In the genomic region with DNA sequence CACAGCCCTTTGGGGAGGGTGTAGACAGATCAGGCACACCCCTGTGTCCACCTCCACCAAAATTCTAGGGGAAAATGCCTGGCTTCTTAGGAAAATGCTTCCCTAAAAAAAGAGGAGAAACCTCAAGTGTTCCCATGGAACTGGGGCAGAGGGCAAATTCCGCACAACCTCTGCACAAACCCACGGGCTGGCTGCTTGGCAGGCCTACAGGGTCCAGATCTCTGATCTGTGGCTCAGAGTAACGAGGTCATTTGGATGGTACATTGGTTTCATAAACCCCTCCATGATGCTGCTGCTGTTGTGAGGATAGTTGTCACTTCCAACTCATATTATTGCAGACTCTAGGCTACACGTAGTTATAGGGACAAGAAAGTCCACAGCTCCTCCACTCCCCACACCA, we compare ENCODE assay signal across 2 cellular contexts.
TF ChIP-seq lines count a peak whose summit lies in the region.

No MANE protein-coding gene starts in this region.

TF ChIP-seq in GM23338, 12 proteins besides CTCF, POLR2A, EP300 and RAD21 (continues in another document):
- TF ChIP-seq, protein P1, sequence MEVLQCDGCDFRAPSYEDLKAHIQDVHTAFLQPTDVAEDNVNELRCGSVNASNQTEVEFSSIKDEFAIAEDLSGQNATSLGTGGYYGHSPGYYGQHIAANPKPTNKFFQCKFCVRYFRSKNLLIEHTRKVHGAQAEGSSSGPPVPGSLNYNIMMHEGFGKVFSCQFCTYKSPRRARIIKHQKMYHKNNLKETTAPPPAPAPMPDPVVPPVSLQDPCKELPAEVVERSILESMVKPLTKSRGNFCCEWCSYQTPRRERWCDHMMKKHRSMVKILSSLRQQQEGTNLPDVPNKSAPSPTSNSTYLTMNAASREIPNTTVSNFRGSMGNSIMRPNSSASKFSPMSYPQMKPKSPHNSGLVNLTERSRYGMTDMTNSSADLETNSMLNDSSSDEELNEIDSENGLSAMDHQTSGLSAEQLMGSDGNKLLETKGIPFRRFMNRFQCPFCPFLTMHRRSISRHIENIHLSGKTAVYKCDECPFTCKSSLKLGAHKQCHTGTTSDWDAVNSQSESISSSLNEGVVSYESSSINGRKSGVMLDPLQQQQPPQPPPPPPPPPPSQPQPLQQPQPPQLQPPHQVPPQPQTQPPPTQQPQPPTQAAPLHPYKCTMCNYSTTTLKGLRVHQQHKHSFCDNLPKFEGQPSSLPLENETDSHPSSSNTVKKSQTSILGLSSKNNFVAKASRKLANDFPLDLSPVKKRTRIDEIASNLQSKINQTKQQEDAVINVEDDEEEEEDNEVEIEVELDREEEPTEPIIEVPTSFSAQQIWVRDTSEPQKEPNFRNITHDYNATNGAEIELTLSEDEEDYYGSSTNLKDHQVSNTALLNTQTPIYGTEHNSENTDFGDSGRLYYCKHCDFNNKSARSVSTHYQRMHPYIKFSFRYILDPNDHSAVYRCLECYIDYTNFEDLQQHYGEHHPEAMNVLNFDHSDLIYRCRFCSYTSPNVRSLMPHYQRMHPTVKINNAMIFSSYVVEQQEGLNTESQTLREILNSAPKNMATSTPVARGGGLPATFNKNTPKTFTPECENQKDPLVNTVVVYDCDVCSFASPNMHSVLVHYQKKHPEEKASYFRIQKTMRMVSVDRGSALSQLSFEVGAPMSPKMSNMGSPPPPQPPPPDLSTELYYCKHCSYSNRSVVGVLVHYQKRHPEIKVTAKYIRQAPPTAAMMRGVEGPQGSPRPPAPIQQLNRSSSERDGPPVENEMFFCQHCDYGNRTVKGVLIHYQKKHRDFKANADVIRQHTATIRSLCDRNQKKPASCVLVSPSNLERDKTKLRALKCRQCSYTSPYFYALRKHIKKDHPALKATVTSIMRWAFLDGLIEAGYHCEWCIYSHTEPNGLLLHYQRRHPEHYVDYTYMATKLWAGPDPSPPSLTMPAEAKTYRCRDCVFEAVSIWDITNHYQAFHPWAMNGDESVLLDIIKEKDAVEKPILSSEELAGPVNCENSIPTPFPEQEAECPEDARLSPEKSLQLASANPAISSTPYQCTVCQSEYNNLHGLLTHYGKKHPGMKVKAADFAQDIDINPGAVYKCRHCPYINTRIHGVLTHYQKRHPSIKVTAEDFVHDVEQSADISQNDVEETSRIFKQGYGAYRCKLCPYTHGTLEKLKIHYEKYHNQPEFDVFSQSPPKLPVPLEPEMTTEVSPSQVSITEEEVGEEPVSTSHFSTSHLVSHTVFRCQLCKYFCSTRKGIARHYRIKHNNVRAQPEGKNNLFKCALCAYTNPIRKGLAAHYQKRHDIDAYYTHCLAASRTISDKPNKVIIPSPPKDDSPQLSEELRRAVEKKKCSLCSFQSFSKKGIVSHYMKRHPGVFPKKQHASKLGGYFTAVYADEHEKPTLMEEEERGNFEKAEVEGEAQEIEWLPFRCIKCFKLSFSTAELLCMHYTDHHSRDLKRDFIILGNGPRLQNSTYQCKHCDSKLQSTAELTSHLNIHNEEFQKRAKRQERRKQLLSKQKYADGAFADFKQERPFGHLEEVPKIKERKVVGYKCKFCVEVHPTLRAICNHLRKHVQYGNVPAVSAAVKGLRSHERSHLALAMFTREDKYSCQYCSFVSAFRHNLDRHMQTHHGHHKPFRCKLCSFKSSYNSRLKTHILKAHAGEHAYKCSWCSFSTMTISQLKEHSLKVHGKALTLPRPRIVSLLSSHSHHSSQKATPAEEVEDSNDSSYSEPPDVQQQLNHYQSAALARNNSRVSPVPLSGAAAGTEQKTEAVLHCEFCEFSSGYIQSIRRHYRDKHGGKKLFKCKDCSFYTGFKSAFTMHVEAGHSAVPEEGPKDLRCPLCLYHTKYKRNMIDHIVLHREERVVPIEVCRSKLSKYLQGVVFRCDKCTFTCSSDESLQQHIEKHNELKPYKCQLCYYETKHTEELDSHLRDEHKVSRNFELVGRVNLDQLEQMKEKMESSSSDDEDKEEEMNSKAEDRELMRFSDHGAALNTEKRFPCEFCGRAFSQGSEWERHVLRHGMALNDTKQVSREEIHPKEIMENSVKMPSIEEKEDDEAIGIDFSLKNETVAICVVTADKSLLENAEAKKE (CRISPR knock-in tag; IDR thresholded peaks at IDR 0.05): no peak
- TF ChIP-seq NANOG (IDR thresholded peaks at IDR 0.05; ENCODE audit: borderline replicate concordance): no peak
- no peak for TF ChIP-seq ZNF114 (CRISPR knock-in tag; IDR thresholded peaks at IDR 0.05)
- no peak for TF ChIP-seq ZNF331 (CRISPR knock-in tag; IDR thresholded peaks at IDR 0.05; ENCODE audit: low read depth)
- TF ChIP-seq, protein P2, sequence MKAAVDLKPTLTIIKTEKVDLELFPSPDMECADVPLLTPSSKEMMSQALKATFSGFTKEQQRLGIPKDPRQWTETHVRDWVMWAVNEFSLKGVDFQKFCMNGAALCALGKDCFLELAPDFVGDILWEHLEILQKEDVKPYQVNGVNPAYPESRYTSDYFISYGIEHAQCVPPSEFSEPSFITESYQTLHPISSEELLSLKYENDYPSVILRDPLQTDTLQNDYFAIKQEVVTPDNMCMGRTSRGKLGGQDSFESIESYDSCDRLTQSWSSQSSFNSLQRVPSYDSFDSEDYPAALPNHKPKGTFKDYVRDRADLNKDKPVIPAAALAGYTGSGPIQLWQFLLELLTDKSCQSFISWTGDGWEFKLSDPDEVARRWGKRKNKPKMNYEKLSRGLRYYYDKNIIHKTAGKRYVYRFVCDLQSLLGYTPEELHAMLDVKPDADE (IDR thresholded peaks at IDR 0.05): no peak
- TF ChIP-seq, protein P3, sequence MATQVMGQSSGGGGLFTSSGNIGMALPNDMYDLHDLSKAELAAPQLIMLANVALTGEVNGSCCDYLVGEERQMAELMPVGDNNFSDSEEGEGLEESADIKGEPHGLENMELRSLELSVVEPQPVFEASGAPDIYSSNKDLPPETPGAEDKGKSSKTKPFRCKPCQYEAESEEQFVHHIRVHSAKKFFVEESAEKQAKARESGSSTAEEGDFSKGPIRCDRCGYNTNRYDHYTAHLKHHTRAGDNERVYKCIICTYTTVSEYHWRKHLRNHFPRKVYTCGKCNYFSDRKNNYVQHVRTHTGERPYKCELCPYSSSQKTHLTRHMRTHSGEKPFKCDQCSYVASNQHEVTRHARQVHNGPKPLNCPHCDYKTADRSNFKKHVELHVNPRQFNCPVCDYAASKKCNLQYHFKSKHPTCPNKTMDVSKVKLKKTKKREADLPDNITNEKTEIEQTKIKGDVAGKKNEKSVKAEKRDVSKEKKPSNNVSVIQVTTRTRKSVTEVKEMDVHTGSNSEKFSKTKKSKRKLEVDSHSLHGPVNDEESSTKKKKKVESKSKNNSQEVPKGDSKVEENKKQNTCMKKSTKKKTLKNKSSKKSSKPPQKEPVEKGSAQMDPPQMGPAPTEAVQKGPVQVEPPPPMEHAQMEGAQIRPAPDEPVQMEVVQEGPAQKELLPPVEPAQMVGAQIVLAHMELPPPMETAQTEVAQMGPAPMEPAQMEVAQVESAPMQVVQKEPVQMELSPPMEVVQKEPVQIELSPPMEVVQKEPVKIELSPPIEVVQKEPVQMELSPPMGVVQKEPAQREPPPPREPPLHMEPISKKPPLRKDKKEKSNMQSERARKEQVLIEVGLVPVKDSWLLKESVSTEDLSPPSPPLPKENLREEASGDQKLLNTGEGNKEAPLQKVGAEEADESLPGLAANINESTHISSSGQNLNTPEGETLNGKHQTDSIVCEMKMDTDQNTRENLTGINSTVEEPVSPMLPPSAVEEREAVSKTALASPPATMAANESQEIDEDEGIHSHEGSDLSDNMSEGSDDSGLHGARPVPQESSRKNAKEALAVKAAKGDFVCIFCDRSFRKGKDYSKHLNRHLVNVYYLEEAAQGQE (IDR thresholded peaks at IDR 0.05; ENCODE audit: unreplicated experiment): no peak
- no peak for TF ChIP-seq JUNB (IDR thresholded peaks at IDR 0.05; ENCODE audit: unreplicated experiment)
- TF ChIP-seq EZH2 (IDR thresholded peaks at IDR 0.05; ENCODE audit: low read depth, unreplicated experiment): no peak
- no peak for TF ChIP-seq STAT1 (IDR thresholded peaks at IDR 0.05; ENCODE audit: unreplicated experiment)
- TF ChIP-seq POLR2AphosphoS5 (IDR thresholded peaks at IDR 0.05; ENCODE audit: low read depth): no peak

TF ChIP-seq in HepG2, 621 proteins besides CTCF, POLR2A, EP300 and RAD21:
- TF ChIP-seq ZNF382 (CRISPR knock-in tag; IDR thresholded peaks at IDR 0.05; ENCODE audit: borderline replicate concordance) (no peak), GATA4 (IDR thresholded peaks at IDR 0.05; ENCODE audit: borderline replicate concordance, low read depth) (no peak), ZNF879 (CRISPR knock-in tag; IDR thresholded peaks at IDR 0.05) (no peak)
- TF ChIP-seq, protein P4, sequence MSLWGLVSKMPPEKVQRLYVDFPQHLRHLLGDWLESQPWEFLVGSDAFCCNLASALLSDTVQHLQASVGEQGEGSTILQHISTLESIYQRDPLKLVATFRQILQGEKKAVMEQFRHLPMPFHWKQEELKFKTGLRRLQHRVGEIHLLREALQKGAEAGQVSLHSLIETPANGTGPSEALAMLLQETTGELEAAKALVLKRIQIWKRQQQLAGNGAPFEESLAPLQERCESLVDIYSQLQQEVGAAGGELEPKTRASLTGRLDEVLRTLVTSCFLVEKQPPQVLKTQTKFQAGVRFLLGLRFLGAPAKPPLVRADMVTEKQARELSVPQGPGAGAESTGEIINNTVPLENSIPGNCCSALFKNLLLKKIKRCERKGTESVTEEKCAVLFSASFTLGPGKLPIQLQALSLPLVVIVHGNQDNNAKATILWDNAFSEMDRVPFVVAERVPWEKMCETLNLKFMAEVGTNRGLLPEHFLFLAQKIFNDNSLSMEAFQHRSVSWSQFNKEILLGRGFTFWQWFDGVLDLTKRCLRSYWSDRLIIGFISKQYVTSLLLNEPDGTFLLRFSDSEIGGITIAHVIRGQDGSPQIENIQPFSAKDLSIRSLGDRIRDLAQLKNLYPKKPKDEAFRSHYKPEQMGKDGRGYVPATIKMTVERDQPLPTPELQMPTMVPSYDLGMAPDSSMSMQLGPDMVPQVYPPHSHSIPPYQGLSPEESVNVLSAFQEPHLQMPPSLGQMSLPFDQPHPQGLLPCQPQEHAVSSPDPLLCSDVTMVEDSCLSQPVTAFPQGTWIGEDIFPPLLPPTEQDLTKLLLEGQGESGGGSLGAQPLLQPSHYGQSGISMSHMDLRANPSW (CRISPR knock-in tag; IDR thresholded peaks at IDR 0.05; ENCODE audit: borderline replicate concordance): no peak
TF ChIP-seq in HepG2: peak in this region for 0.
